Comparison of ENCODE assay signal across 15 cellular contexts in genomic region chr4:165199722-165200121, GRCh38. TPM values are rescaled to one million over a fixed set of nuclear protein-coding genes. Genes with fewer than 3 reads are reported as not detected.
DNase-seq lines count a peak whose midpoint lies in the region; ATAC-seq and TF ChIP-seq lines count a peak whose summit lies in the region.
"Had no signal": no experiment of that assay in that cellular context is flagged by ENCODE, and none has a peak within 500 bp of the region (broad histone marks: within the 10 kb centered on the region; RNA-seq: fewer than 3 reads in every experiment).

No MANE protein-coding gene starts in this region.

- no peak overlapping the region for H2AFZ ChIP-seq in SK-N-SH (ENCODE audit: low read depth)

- H3K36me3 Mint-ChIP-seq in activated naive CD8-positive, alpha-beta T cell treated with anti-CD3 and anti-CD28 coated beads for 36 hours: no peaks in the 10 kb centered on the region
- H3K36me3 Mint-ChIP-seq: naive B cell had no signal

- H3K4me1 Mint-ChIP-seq in activated naive CD8-positive, alpha-beta T cell treated with anti-CD3 and anti-CD28 coated beads for 36 hours: peaks cover 28% of the 10 kb centered on the region

- H3K27me3 Mint-ChIP-seq in activated naive CD8-positive, alpha-beta T cell treated with anti-CD3 and anti-CD28 coated beads for 36 hours: no peaks in the 10 kb centered on the region
- H3K27me3 Mint-ChIP-seq: naive B cell had no signal

- no peak for TF ChIP-seq RAD21 in SK-N-SH (IDR thresholded peaks at IDR 0.05; ENCODE audit: low read length)

- H3K27ac ChIP-seq in SK-N-SH (ENCODE audit: low read depth in 2 of 2, low read length in 1 of 2): peak overlapping the region; percentile 38 to 64; a peak in 3 of 4 replicates

- H3K9me3 Mint-ChIP-seq in activated naive CD8-positive, alpha-beta T cell treated with anti-CD3 and anti-CD28 coated beads for 36 hours: no peaks in the 10 kb centered on the region
- H3K9me3 Mint-ChIP-seq: naive B cell had no signal

- 36% methylated on average over 2 of the region's 2 CpGs for WGBS in SK-N-SH (ENCODE audit: low lambda C conversion rate)

- no peak overlapping the region for H3K4me3 Mint-ChIP-seq in activated naive CD8-positive, alpha-beta T cell treated with anti-CD3 and anti-CD28 coated beads for 36 hours
- H3K4me3 Mint-ChIP-seq: naive B cell had no signal

- H3K4me1 ChIP-seq in SK-N-SH (ENCODE audit: control insufficient read depth in 1 of 2, insufficient read depth in 2 of 2, low read depth in 1 of 2, low read length in 1 of 2): peaks cover 3% of the 10 kb centered on the region in 2 experiments; a peak in 3 of 4 replicates

- no peaks in the 10 kb centered on the region for H3K9me3 ChIP-seq in SK-N-SH

- TF ChIP-seq CTCF in SK-N-SH (IDR thresholded peaks at IDR 0.05): no peak

- DNase-seq in HT-29 (ENCODE audit: low spot score) (peak; percentile 52), SK-N-SH (no peak), fibroblast of gingiva (ENCODE audit: low read depth) (peak; percentile 52), germinal center (ENCODE audit: low spot score) (no peak)
- DNase-seq in activated naive CD8-positive, alpha-beta T cell treated with anti-CD3 and anti-CD28 coated beads for 36 hours: no peak
- DNase-seq in activated effector memory CD4-positive, alpha-beta T cell treated with Interleukin-2 at 50 U/mL for 16 hours: no peak
- DNase-seq: activated naive CD4-positive, alpha-beta T cell treated with anti-CD3 and anti-CD28 coated beads, Interleukin-2, amount 50 U/mL, for 16 hours; naive B cell; NCI-H187 treated with DMSO at 0.1 percent for 48 hours; SHP77; stimulated activated CD4-positive, alpha-beta T cell treated with anti-CD3 and anti-CD28 coated beads, Interleukin-4, amount 100 ng/mL, for 4 hours had no signal

- H4K20me1 ChIP-seq in SK-N-SH (ENCODE audit: insufficient read depth): no peaks in the 10 kb centered on the region

- CTCF ChIA-PET in SK-N-SH (lab: Yijun Ruan, JAX): no interaction called here

- ATAC-seq in GM21526 (IDR thresholded peaks at IDR 0.05; ENCODE audit: low FRiP score, unreplicated experiment): no peak
- ATAC-seq: HepG2 had no signal

- H3K9me2 ChIP-seq in SK-N-SH: no peaks in the 10 kb centered on the region

- no peak overlapping the region for H3K4me3 ChIP-seq in SK-N-SH (ENCODE audit: low read depth in 2 of 2, low read length in 1 of 2)
- H3K4me3 ChIP-seq: lung, smooth muscle cell had no signal

- H3K4me2 ChIP-seq in SK-N-SH: no peak overlapping the region
- H3K4me2 ChIP-seq: smooth muscle cell had no signal

- peak in 1 of 2 experiments; percentile 61; a peak in 1 of 4 replicates for TF ChIP-seq EP300 in SK-N-SH (IDR thresholded peaks at IDR 0.05; ENCODE audit: borderline replicate concordance in 1 of 2, low read depth in 1 of 2, low read length in 1 of 2)

- no peaks in the 10 kb centered on the region for H3K27me3 ChIP-seq in SK-N-SH (ENCODE audit: insufficient read depth)

- H3K27ac Mint-ChIP-seq in activated naive CD8-positive, alpha-beta T cell treated with anti-CD3 and anti-CD28 coated beads for 36 hours: no peak overlapping the region
- H3K27ac Mint-ChIP-seq: naive B cell had no signal

- POLR2A ChIA-PET in SK-N-SH (lab: Yijun Ruan, JAX): no interaction called here

- H3F3A ChIP-seq in SK-N-SH (replicated peaks; ENCODE audit: insufficient read depth): peaks cover 14% of the 10 kb centered on the region

- no peak overlapping the region for H3K9ac ChIP-seq in SK-N-SH

- no peaks in the 10 kb centered on the region for H3K79me2 ChIP-seq in SK-N-SH (ENCODE audit: insufficient read depth)

- no peaks in the 10 kb centered on the region for H3K36me3 ChIP-seq in SK-N-SH (replicated peaks in 1 of 2; ENCODE audit: control insufficient read depth in 1 of 2, insufficient read depth in 2 of 2, low read length in 1 of 2)

TF ChIP-seq in SK-N-SH, 30 proteins besides CTCF, POLR2A, EP300 and RAD21:
- TF ChIP-seq PBX3 (IDR thresholded peaks at IDR 0.05) (peak; percentile 50; the same call in 1 of the 2 replicates), MEF2A (IDR thresholded peaks at IDR 0.05; ENCODE audit: borderline replicate concordance, low read depth) (peak; percentile 8; the same call in 1 of the 2 replicates), FOXM1 (IDR thresholded peaks at IDR 0.05; ENCODE audit: low read depth) (0 out of 2 replicates have a peak, but pooled peaks have one; percentile 39), USF1 (IDR thresholded peaks at IDR 0.05; ENCODE audit: borderline replicate concordance, low read depth) (peak; percentile 21; the same call in 1 of the 2 replicates), EZH2phosphoT487 (IDR thresholded peaks at IDR 0.05; ENCODE audit: borderline replicate concordance, low read depth) (no peak), POLR2AphosphoS5 (IDR thresholded peaks at IDR 0.05; ENCODE audit: low read depth, low read length) (peak; percentile 68; the same call in 1 of the 2 replicates)
- TF ChIP-seq, protein P1, sequence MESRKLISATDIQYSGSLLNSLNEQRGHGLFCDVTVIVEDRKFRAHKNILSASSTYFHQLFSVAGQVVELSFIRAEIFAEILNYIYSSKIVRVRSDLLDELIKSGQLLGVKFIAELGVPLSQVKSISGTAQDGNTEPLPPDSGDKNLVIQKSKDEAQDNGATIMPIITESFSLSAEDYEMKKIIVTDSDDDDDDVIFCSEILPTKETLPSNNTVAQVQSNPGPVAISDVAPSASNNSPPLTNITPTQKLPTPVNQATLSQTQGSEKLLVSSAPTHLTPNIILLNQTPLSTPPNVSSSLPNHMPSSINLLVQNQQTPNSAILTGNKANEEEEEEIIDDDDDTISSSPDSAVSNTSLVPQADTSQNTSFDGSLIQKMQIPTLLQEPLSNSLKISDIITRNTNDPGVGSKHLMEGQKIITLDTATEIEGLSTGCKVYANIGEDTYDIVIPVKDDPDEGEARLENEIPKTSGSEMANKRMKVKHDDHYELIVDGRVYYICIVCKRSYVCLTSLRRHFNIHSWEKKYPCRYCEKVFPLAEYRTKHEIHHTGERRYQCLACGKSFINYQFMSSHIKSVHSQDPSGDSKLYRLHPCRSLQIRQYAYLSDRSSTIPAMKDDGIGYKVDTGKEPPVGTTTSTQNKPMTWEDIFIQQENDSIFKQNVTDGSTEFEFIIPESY (IDR thresholded peaks at IDR 0.05; ENCODE audit: borderline replicate concordance, low read depth): no peak

RNA-seq across cellular contexts. Expression of gene KLHL2, which starts 7.6 kb away (rescaled TPM):
- total RNA-seq in HT-29 (2014; rRNA removed; shearing (Covaris generic)): 10.0 and 11.9 TPM in 2 replicates
- 25.0 and 36.0 TPM in 2 replicates for polyA plus RNA-seq in SK-N-SH (2012; rRNA removed)
- polyA plus RNA-seq in SK-N-SH (2012; cell fraction: cytosol; rRNA removed): 37.5 and 46.0 TPM in 2 replicates
- 15.9 and 28.9 TPM in 2 replicates for polyA plus RNA-seq in SK-N-SH (2012; cell fraction: nucleus; rRNA removed)
- 10 to 100 TPM; 23.7 to 28.0 TPM for total RNA-seq in activated naive CD8-positive, alpha-beta T cell treated with anti-CD3 and anti-CD28 coated beads for 36 hours

Comparison
In these comparisons a context has a peak if more than half of its experiments do, and no peak if none do; other contexts are left out.
1. DNase-seq: peak in HT-29 (single experiment) and fibroblast of gingiva (single experiment); none in SK-N-SH (single experiment), activated naive CD8-positive, alpha-beta T cell treated with anti-CD3 and anti-CD28 coated beads for 36 hours (single experiment), activated effector memory CD4-positive, alpha-beta T cell treated with Interleukin-2 at 50 U/mL for 16 hours (single experiment) and germinal center (single experiment).